Comparison of ENCODE assay signal across 18 cellular contexts in genomic region chr11:108872781-108873291, GRCh38.
DNase-seq lines count a peak whose midpoint lies in the region; ATAC-seq, FAIRE-seq and TF ChIP-seq lines count a peak whose summit lies in the region.
"Had no signal": no experiment of that assay in that cellular context is flagged by ENCODE, and none has a peak within 500 bp of the region (broad histone marks: within the 10 kb centered on the region; RNA-seq: fewer than 3 reads in every experiment).

No MANE protein-coding gene starts in this region.

- no peak overlapping the region for H2AFZ ChIP-seq in HepG2 (ENCODE audit: low read length)
- H2AFZ ChIP-seq in endothelial cell of umbilical vein (ENCODE audit: low read depth, low read length), result no peak overlapping the region
- H2AFZ ChIP-seq in smooth muscle cell (ENCODE audit: low read depth), result no peak overlapping the region

- WGBS in HepG2 (ENCODE audit: low lambda C conversion rate), result 96% methylated on average over 3 of the region's 3 CpGs
- WGBS in right lobe of liver (ENCODE audit: insufficient coverage, low coverage, low lambda C conversion rate, missing lambda C conversion rate), result 75% methylated on average over 3 of the region's 3 CpGs
- 58% methylated on average over 3 of the region's 3 CpGs for WGBS in smooth muscle cell (ENCODE audit: low lambda C conversion rate)

- H3K4me2 ChIP-seq in HepG2 (ENCODE audit: low read depth, low read length), result no peak overlapping the region
- peak overlapping the region; percentile 26 for H3K4me2 ChIP-seq in endothelial cell of umbilical vein (ENCODE audit: insufficient read depth, low read length)
- H3K4me2 ChIP-seq in smooth muscle cell, result peak overlapping the region; percentile 20

- H3K36me3 ChIP-seq in HepG2 (replicated peaks in 1 of 2; ENCODE audit: control insufficient read depth in 1 of 2, insufficient read depth in 2 of 2, low read length in 2 of 2) (no peaks in the 10 kb centered on the region), right lobe of liver (no peaks in the 10 kb centered on the region), SJSA1 (no peaks in the 10 kb centered on the region), endothelial cell of umbilical vein (ENCODE audit: control insufficient read depth in 2 of 2, extremely low read depth in 1 of 2, insufficient read depth in 2 of 2, low read length in 2 of 2) (no peaks in the 10 kb centered on the region), smooth muscle cell (ENCODE audit: low read depth) (no peaks in the 10 kb centered on the region), H7 (replicated peaks; ENCODE audit: control insufficient read depth, insufficient read depth, low read length) (no peaks in the 10 kb centered on the region)
- H3K36me3 ChIP-seq: left lung, suprapubic skin had no signal

- CTCF ChIA-PET in HepG2 (lab: Yijun Ruan, JAX; ENCODE audit: low intra/inter-chr PET ratio, low total read pairs), result no interaction called here
- CTCF ChIA-PET in endothelial cell of umbilical vein (lab: Charles Lee), result interaction anchor here (2.8 to 3.1 kb wide), 2 partner anchors 8 to 85 kb away, joined by 10 to 38 read pairs; no protein-coding TSS in a partner anchor

- H3K4me3 ChIP-seq in HepG2 (replicated peaks in 1 of 3; ENCODE audit: insufficient read depth in 1 of 3, low read depth in 2 of 3, low read length in 3 of 3) (no peak overlapping the region), right lobe of liver (no peak overlapping the region), SJSA1 (no peak overlapping the region), endothelial cell of umbilical vein (replicated peaks in 1 of 3; ENCODE audit: insufficient read depth in 1 of 3, low read depth in 1 of 3, low read length in 3 of 3) (no peak overlapping the region), smooth muscle cell (no peak overlapping the region), H7 (ENCODE audit: insufficient read depth, low read depth, low read length) (no peak overlapping the region)
- H3K4me3 ChIP-seq: body of pancreas, left lung, suprapubic skin had no signal

- no peak for DNase-seq in HepG2 (ENCODE audit: low spot score)
- DNase-seq in right lobe of liver, result no peak
- DNase-seq in SJSA1 (ENCODE audit: low read depth in 1 of 2, low spot score in 2 of 2), result no peak
- peak; percentile 70 for DNase-seq in endothelial cell of umbilical vein (ENCODE audit: low read depth, low spot score)
- DNase-seq in smooth muscle cell (lab: John Stamatoyannopoulos, UW; ENCODE audit: unreplicated experiment), result no peak
- no peak for DNase-seq in UCSD-AML1 (lab: John Stamatoyannopoulos, UW; ENCODE audit: unreplicated experiment)
- DNase-seq in H7, result no peak
- DNase-seq: activated CD4-positive, alpha-beta memory T cell treated with anti-CD3 and anti-CD28 coated beads for 36 hours; activated gamma-delta T cell; AML-193; body of pancreas; Kasumi-1; left lung; NCI-H146; NCI-H446 treated with DMSO at 0.1 percent for 48 hours had no signal

- H4K20me1 ChIP-seq in HepG2 (ENCODE audit: insufficient read depth, low read length), result no peaks in the 10 kb centered on the region
- no peaks in the 10 kb centered on the region for H4K20me1 ChIP-seq in endothelial cell of umbilical vein (replicated peaks; ENCODE audit: control insufficient read depth, extremely low read depth, insufficient read depth, low read length)
- no peaks in the 10 kb centered on the region for H4K20me1 ChIP-seq in smooth muscle cell (ENCODE audit: low read depth)

- BruUV-seq in HepG2 (replicated peaks; lab: Mats Ljungman, UMichigan), result no TSS peak
- no TSS peak for BruUV-seq in endothelial cell of umbilical vein (replicated peaks; lab: Mats Ljungman, UMichigan)

- TF ChIP-seq POLR2A in HepG2 (IDR thresholded peaks at IDR 0.05; ENCODE audit: insufficient read depth in 1 of 2, low read depth in 2 of 2, low read length in 2 of 2) (no peak), right lobe of liver (IDR thresholded peaks at IDR 0.05) (no peak), endothelial cell of umbilical vein (IDR thresholded peaks at IDR 0.05; ENCODE audit: low read depth, low read length) (no peak)

- peaks cover 6% of the 10 kb centered on the region for H3F3A ChIP-seq in smooth muscle cell (ENCODE audit: low read depth)

- H3K4me1 ChIP-seq in HepG2 (ENCODE audit: insufficient read depth, low read length), result peaks cover 11% of the 10 kb centered on the region
- no peaks in the 10 kb centered on the region for H3K4me1 ChIP-seq in right lobe of liver
- peaks cover 54% of the 10 kb centered on the region for H3K4me1 ChIP-seq in SJSA1 (replicated peaks)
- peaks cover 63% of the 10 kb centered on the region for H3K4me1 ChIP-seq in endothelial cell of umbilical vein (ENCODE audit: control insufficient read depth, extremely low read depth, insufficient read depth, low read length)
- peaks cover 11% of the 10 kb centered on the region for H3K4me1 ChIP-seq in smooth muscle cell (ENCODE audit: low read depth)
- H3K4me1 ChIP-seq: body of pancreas, left lung, suprapubic skin had no signal

- ATAC-seq in HepG2 (no peak), right lobe of liver (no peak), GM18868 (IDR thresholded peaks at IDR 0.05; ENCODE audit: unreplicated experiment) (no peak)
- ATAC-seq: body of pancreas, left lung had no signal

- FAIRE-seq in HepG2 (lab: Jason Lieb, UNC) (no peak), endothelial cell of umbilical vein (lab: Jason Lieb, UNC) (no peak)
- FAIRE-seq: GM18507 had no signal

- in situ Hi-C loops in HepG2 (cut with HindIII; ENCODE audit: extremely low pct_ligation_motif_present, low pct_unique_long_range_greater_than_20kb), result loop anchor here (5.0 kb wide), 1 partner anchor 176 kb away; no protein-coding TSS in a partner anchor

- no peaks in the 10 kb centered on the region for H3K9me1 ChIP-seq in endothelial cell of umbilical vein (replicated peaks; ENCODE audit: control insufficient read depth, extremely low read depth, insufficient read depth, low read length)

- TF ChIP-seq EP300 in HepG2 (IDR thresholded peaks at IDR 0.05; ENCODE audit: low read depth in 2 of 2, low read length in 2 of 2), result no peak
- no peak for TF ChIP-seq EP300 in HepG2 (CRISPR knock-in tag; IDR thresholded peaks at IDR 0.05; ENCODE audit: borderline replicate concordance)

- TF ChIP-seq RAD21 in HepG2 (CRISPR knock-in tag; IDR thresholded peaks at IDR 0.05), result no peak

- intact Hi-C loops in HepG2 (cut with micrococcal nuclease; ENCODE audit: unreplicated experiment), result no loop called here
- intact Hi-C loops in right lobe of liver (cut with DNase I), result no loop called here
- intact Hi-C loops in endothelial cell of umbilical vein (cut with micrococcal nuclease), result loop anchor here (1.0 to 5.0 kb wide), 6 partner anchors 33 to 1064 kb away; no protein-coding TSS in a partner anchor

- dilution Hi-C loops in endothelial cell of umbilical vein (cut with MboI; ENCODE audit: extremely low pct_ligation_motif_present, low sequenced_read_pairs), result no loop called here

- H3K9ac ChIP-seq in HepG2 (ENCODE audit: insufficient read depth, low read depth, low read length) (no peak overlapping the region), endothelial cell of umbilical vein (replicated peaks; ENCODE audit: extremely low read depth, insufficient read depth, low read length) (peak overlapping the region; percentile 96), smooth muscle cell (ENCODE audit: low read depth) (peak overlapping the region; percentile 12)

- no peak for TF ChIP-seq CTCF in HepG2 (CRISPR knock-in tag; IDR thresholded peaks at IDR 0.05)
- no peak for TF ChIP-seq CTCF in right lobe of liver (IDR thresholded peaks at IDR 0.05)
- TF ChIP-seq CTCF in endothelial cell of umbilical vein (IDR thresholded peaks at IDR 0.05; ENCODE audit: extremely low read depth in 1 of 2, insufficient read depth in 1 of 2, low read depth in 1 of 2, low read length in 2 of 2), result no peak
- TF ChIP-seq CTCF in smooth muscle cell (IDR thresholded peaks at IDR 0.05; ENCODE audit: borderline replicate concordance, insufficient read depth, poor library complexity, severe bottlenecking), result no peak

- POLR2A ChIA-PET in HepG2 (lab: Yijun Ruan, JAX) (no interaction called here), endothelial cell of umbilical vein (lab: Charles Lee) (no interaction called here)

- H3K27ac ChIP-seq in HepG2 (ENCODE audit: extremely low read length, insufficient read depth, low read length) (no peak overlapping the region), right lobe of liver (no peak overlapping the region), SJSA1 (peak overlapping the region; percentile 61), endothelial cell of umbilical vein (ENCODE audit: insufficient read depth, low read depth, low read length) (peak overlapping the region; percentile 100), smooth muscle cell (ENCODE audit: low read depth) (peak overlapping the region; percentile 53)
- H3K27ac ChIP-seq: body of pancreas, left lung, suprapubic skin had no signal

- H3K79me2 ChIP-seq in HepG2 (ENCODE audit: insufficient read depth, low read length) (no peaks in the 10 kb centered on the region), endothelial cell of umbilical vein (ENCODE audit: control insufficient read depth, insufficient read depth, low read length) (peaks cover 2% of the 10 kb centered on the region), smooth muscle cell (ENCODE audit: low read depth) (no peaks in the 10 kb centered on the region)

- no peaks in the 10 kb centered on the region for H3K9me3 ChIP-seq in HepG2 (ENCODE audit: low read length)
- H3K9me3 ChIP-seq in right lobe of liver, result no peaks in the 10 kb centered on the region
- H3K9me3 ChIP-seq in SJSA1 (replicated peaks), result no peaks in the 10 kb centered on the region
- no peaks in the 10 kb centered on the region for H3K9me3 ChIP-seq in endothelial cell of umbilical vein (replicated peaks; ENCODE audit: control insufficient read depth, insufficient read depth, low read length)
- H3K9me3 ChIP-seq in smooth muscle cell (replicated peaks; ENCODE audit: low read depth), result no peaks in the 10 kb centered on the region
- H3K9me3 ChIP-seq: body of pancreas, left lung, suprapubic skin had no signal

- H3K27me3 ChIP-seq in HepG2 (ENCODE audit: control insufficient read depth in 1 of 2, insufficient read depth in 2 of 2, low read length in 2 of 2), result no peaks in the 10 kb centered on the region
- H3K27me3 ChIP-seq in right lobe of liver, result no peaks in the 10 kb centered on the region
- no peaks in the 10 kb centered on the region for H3K27me3 ChIP-seq in SJSA1 (replicated peaks)
- H3K27me3 ChIP-seq in endothelial cell of umbilical vein (ENCODE audit: control insufficient read depth in 2 of 2, insufficient read depth in 2 of 2, low read length in 2 of 2), result no peaks in the 10 kb centered on the region
- H3K27me3 ChIP-seq in smooth muscle cell (ENCODE audit: low read depth), result no peaks in the 10 kb centered on the region
- H3K27me3 ChIP-seq in H7 (ENCODE audit: control insufficient read depth, insufficient read depth, low read length), result no peaks in the 10 kb centered on the region
- H3K27me3 ChIP-seq: body of pancreas, left lung, suprapubic skin had no signal

TF ChIP-seq in HepG2, 621 proteins besides CTCF, POLR2A, EP300 and RAD21 (continues in another document):
- peak; percentile 84 for TF ChIP-seq MAFF (IDR thresholded peaks at IDR 0.05; ENCODE audit: low read depth, low read length)
- peak; percentile 90 to 91 for TF ChIP-seq MAFK (conservative IDR thresholded peaks at IDR 0.05 in 1 of 2, IDR thresholded peaks at IDR 0.05 in 1 of 2; ENCODE audit: low read length in 2 of 2)

TF ChIP-seq in endothelial cell of umbilical vein, 7 proteins besides CTCF, POLR2A, EP300 and RAD21 (continues in another document):
- TF ChIP-seq FOS (IDR thresholded peaks at IDR 0.05; ENCODE audit: borderline replicate concordance, insufficient read depth, low read length), result peak; percentile 29

Comparison
In these comparisons a context has a peak if more than half of its experiments do, and no peak if none do; other contexts are left out.
1. H3K27ac ChIP-seq: peak in SJSA1 (single experiment), endothelial cell of umbilical vein (single experiment) and smooth muscle cell (single experiment); none in HepG2 (single experiment) and right lobe of liver (0 of 3).